ENCODE assay signal across 23 cellular contexts in genomic region chr1:209504571-209504970, GRCh38.
A peak's percentile ranks its signal among the peaks of the same experiment; 100 is the strongest.
DNase-seq lines count a peak whose midpoint lies in the region; ATAC-seq and TF ChIP-seq lines count a peak whose summit lies in the region.
"Had no signal": no experiment of that assay in that cellular context is flagged by ENCODE, and none has a peak within 500 bp of the region (broad histone marks: within the 10 kb centered on the region; RNA-seq: fewer than 3 reads in every experiment).

No MANE protein-coding gene starts in this region.

- H3K4me1 Mint-ChIP-seq in HFFc6 (ENCODE audit: low read depth): peaks cover 40% of the 10 kb centered on the region
- H3K4me1 Mint-ChIP-seq: B cell had no signal

- DNase-seq in HFFc6: no peak
- DNase-seq in SK-MEL-5 (ENCODE audit: low read depth, low spot score): peak; percentile 10
- peak; percentile 37 for DNase-seq in esophagus muscularis mucosa (ENCODE audit: extremely low spot score)
- DNase-seq in NCI-H2029 treated with DMSO at 0.1 percent for 48 hours (lab: John Stamatoyannopoulos, UW): no peak
- DNase-seq in anterior cingulate cortex (lab: John Stamatoyannopoulos, UW): no peak
- DNase-seq: Caco-2; CD8-positive, alpha-beta T cell; DMS79 treated with DMSO at 0.1 percent for 48 hours; MV-4-11; NCI-H1105; NCI-H1436 treated with DMSO at 0.1 percent for 48 hours; NCI-H187 treated with DMSO at 0.1 percent for 48 hours; NCI-H446; NCI-H524 treated with DMSO at 0.1 percent for 48 hours; NCI-H774; PC-9; RPMI8226; SHP77 had no signal

- H3K27ac Mint-ChIP-seq in HFFc6: peak overlapping the region; percentile 38; the same call in 1 of the 2 replicates
- H3K27ac Mint-ChIP-seq: B cell; CD8-positive, alpha-beta T cell had no signal

- no peak for TF ChIP-seq EP300 in esophagus muscularis mucosa (IDR thresholded peaks at IDR 0.05)

- 79% methylated on average over 1 of the region's 1 CpG for WGBS in esophagus muscularis mucosa

- peaks cover 8% of the 10 kb centered on the region for H3K9me3 Mint-ChIP-seq in HFFc6

- no peak for TF ChIP-seq POLR2A in esophagus muscularis mucosa (IDR thresholded peaks at IDR 0.05; ENCODE audit: low read depth)

- no peak overlapping the region for H3K4me3 Mint-ChIP-seq in HFFc6
- H3K4me3 Mint-ChIP-seq: B cell; CD8-positive, alpha-beta T cell had no signal

- no peak overlapping the region for H3K27ac ChIP-seq in esophagus muscularis mucosa (replicated peaks in 1 of 4)
- H3K27ac ChIP-seq: C4-2B, HL-60, PC-9 had no signal

- TF ChIP-seq CTCF in HFFc6 (IDR thresholded peaks at IDR 0.05): no peak; the same call in 1 of the 2 replicates
- TF ChIP-seq CTCF in esophagus muscularis mucosa (IDR thresholded peaks at IDR 0.05): no peak

- intact Hi-C loops in esophagus muscularis mucosa (cut with DNase I): no loop called here

- no peaks in the 10 kb centered on the region for H3K4me1 ChIP-seq in esophagus muscularis mucosa
- H3K4me1 ChIP-seq: Caco-2 had no signal

- H3K27me3 Mint-ChIP-seq in HFFc6 (ENCODE audit: insufficient read depth): no peaks in the 10 kb centered on the region; the same call in 1 of the 2 replicates

- peaks cover 0 to 25% (median 19%) of the 10 kb centered on the region in 4 donors for H3K9me3 ChIP-seq in esophagus muscularis mucosa

- H3K27me3 ChIP-seq in esophagus muscularis mucosa: no peaks in the 10 kb centered on the region

- in situ Hi-C loops in SK-MEL-5 (cut with HindIII; ENCODE audit: low pct_unique_long_range_greater_than_20kb, low sequenced_read_pairs): no loop called here

- no peaks in the 10 kb centered on the region for H3K36me3 ChIP-seq in esophagus muscularis mucosa

- no peak overlapping the region for H3K4me3 ChIP-seq in esophagus muscularis mucosa
- H3K4me3 ChIP-seq: PC-9 had no signal

- H3K36me3 Mint-ChIP-seq in HFFc6 (ENCODE audit: low read depth): peaks cover 17% of the 10 kb centered on the region
- H3K36me3 Mint-ChIP-seq: CD8-positive, alpha-beta T cell had no signal

- ATAC-seq in GM21723 (IDR thresholded peaks at IDR 0.05; ENCODE audit: unreplicated experiment): no peak
- no peak for ATAC-seq in GM19023 (IDR thresholded peaks at IDR 0.05; ENCODE audit: unreplicated experiment)
- ATAC-seq: CD8-positive, alpha-beta T cell had no signal

Comparison
In these comparisons a context has a peak if more than half of its experiments do, and no peak if none do; other contexts are left out.
1. DNase-seq: peak in SK-MEL-5 (single experiment) and esophagus muscularis mucosa (single experiment); none in HFFc6 (single experiment), NCI-H2029 treated with DMSO at 0.1 percent for 48 hours (single experiment) and anterior cingulate cortex (0 of 58).